In the genomic region with DNA sequence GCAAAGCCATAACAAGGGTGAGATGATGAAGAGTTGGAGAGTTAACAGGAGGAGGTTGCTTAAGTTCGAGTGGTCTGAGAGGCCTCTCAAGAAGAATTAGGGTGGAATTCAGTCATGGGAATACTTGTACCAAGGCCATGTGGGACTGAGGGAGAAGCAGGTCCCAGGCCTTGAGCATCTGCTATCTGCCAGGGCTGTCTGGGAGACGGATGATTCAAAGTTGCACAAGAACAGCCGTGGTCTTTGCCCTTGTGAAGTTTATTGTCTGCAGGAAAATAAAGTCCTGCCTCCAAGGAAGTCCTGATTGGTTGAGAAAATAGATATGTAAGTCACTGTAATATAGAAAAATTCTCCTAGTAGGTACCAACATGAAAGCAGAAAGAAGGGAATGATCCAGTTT, we compare ENCODE assay signal across 1 cellular context.
A peak's percentile ranks its signal among the peaks of the same experiment; 100 is the strongest.
TF ChIP-seq lines count a peak whose summit lies in the region.

No MANE protein-coding gene starts in this region.

TF ChIP-seq in HepG2, 621 proteins besides CTCF, POLR2A, EP300 and RAD21 (continued from another document and continues in another):
- TF ChIP-seq, protein P1, sequence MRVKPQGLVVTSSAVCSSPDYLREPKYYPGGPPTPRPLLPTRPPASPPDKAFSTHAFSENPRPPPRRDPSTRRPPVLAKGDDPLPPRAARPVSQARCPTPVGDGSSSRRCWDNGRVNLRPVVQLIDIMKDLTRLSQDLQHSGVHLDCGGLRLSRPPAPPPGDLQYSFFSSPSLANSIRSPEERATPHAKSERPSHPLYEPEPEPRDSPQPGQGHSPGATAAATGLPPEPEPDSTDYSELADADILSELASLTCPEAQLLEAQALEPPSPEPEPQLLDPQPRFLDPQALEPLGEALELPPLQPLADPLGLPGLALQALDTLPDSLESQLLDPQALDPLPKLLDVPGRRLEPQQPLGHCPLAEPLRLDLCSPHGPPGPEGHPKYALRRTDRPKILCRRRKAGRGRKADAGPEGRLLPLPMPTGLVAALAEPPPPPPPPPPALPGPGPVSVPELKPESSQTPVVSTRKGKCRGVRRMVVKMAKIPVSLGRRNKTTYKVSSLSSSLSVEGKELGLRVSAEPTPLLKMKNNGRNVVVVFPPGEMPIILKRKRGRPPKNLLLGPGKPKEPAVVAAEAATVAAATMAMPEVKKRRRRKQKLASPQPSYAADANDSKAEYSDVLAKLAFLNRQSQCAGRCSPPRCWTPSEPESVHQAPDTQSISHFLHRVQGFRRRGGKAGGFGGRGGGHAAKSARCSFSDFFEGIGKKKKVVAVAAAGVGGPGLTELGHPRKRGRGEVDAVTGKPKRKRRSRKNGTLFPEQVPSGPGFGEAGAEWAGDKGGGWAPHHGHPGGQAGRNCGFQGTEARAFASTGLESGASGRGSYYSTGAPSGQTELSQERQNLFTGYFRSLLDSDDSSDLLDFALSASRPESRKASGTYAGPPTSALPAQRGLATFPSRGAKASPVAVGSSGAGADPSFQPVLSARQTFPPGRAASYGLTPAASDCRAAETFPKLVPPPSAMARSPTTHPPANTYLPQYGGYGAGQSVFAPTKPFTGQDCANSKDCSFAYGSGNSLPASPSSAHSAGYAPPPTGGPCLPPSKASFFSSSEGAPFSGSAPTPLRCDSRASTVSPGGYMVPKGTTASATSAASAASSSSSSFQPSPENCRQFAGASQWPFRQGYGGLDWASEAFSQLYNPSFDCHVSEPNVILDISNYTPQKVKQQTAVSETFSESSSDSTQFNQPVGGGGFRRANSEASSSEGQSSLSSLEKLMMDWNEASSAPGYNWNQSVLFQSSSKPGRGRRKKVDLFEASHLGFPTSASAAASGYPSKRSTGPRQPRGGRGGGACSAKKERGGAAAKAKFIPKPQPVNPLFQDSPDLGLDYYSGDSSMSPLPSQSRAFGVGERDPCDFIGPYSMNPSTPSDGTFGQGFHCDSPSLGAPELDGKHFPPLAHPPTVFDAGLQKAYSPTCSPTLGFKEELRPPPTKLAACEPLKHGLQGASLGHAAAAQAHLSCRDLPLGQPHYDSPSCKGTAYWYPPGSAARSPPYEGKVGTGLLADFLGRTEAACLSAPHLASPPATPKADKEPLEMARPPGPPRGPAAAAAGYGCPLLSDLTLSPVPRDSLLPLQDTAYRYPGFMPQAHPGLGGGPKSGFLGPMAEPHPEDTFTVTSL (CRISPR knock-in tag; IDR thresholded peaks at IDR 0.05; ENCODE audit: borderline replicate concordance), result 0 out of 2 replicates have a peak, but pooled peaks have one; percentile 36
- TF ChIP-seq, protein P2, sequence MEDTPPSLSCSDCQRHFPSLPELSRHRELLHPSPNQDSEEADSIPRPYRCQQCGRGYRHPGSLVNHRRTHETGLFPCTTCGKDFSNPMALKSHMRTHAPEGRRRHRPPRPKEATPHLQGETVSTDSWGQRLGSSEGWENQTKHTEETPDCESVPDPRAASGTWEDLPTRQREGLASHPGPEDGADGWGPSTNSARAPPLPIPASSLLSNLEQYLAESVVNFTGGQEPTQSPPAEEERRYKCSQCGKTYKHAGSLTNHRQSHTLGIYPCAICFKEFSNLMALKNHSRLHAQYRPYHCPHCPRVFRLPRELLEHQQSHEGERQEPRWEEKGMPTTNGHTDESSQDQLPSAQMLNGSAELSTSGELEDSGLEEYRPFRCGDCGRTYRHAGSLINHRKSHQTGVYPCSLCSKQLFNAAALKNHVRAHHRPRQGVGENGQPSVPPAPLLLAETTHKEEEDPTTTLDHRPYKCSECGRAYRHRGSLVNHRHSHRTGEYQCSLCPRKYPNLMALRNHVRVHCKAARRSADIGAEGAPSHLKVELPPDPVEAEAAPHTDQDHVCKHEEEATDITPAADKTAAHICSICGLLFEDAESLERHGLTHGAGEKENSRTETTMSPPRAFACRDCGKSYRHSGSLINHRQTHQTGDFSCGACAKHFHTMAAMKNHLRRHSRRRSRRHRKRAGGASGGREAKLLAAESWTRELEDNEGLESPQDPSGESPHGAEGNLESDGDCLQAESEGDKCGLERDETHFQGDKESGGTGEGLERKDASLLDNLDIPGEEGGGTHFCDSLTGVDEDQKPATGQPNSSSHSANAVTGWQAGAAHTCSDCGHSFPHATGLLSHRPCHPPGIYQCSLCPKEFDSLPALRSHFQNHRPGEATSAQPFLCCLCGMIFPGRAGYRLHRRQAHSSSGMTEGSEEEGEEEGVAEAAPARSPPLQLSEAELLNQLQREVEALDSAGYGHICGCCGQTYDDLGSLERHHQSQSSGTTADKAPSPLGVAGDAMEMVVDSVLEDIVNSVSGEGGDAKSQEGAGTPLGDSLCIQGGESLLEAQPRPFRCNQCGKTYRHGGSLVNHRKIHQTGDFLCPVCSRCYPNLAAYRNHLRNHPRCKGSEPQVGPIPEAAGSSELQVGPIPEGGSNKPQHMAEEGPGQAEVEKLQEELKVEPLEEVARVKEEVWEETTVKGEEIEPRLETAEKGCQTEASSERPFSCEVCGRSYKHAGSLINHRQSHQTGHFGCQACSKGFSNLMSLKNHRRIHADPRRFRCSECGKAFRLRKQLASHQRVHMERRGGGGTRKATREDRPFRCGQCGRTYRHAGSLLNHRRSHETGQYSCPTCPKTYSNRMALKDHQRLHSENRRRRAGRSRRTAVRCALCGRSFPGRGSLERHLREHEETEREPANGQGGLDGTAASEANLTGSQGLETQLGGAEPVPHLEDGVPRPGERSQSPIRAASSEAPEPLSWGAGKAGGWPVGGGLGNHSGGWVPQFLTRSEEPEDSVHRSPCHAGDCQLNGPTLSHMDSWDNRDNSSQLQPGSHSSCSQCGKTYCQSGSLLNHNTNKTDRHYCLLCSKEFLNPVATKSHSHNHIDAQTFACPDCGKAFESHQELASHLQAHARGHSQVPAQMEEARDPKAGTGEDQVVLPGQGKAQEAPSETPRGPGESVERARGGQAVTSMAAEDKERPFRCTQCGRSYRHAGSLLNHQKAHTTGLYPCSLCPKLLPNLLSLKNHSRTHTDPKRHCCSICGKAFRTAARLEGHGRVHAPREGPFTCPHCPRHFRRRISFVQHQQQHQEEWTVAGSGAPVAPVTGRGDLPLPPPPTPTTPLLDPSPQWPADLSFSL (CRISPR knock-in tag; IDR thresholded peaks at IDR 0.05), result no peak
- TF ChIP-seq ZNF460 (CRISPR knock-in tag; IDR thresholded peaks at IDR 0.05; ENCODE audit: borderline replicate concordance) (no peak), ZNF713 (CRISPR knock-in tag; IDR thresholded peaks at IDR 0.05) (no peak), RARA (CRISPR knock-in tag; IDR thresholded peaks at IDR 0.05) (0 out of 2 replicates have a peak, but pooled peaks have one; percentile 17), CBX2 (IDR thresholded peaks at IDR 0.05; ENCODE audit: low read depth, low read length) (no peak), CBX2 (CRISPR knock-in tag; IDR thresholded peaks at IDR 0.05; ENCODE audit: low read depth) (no peak), ZNF121 (CRISPR knock-in tag; IDR thresholded peaks at IDR 0.05) (no peak), ZEB1 (IDR thresholded peaks at IDR 0.05; ENCODE audit: insufficient replicate concordance, low read depth) (no peak), ZNF468 (CRISPR knock-in tag; IDR thresholded peaks at IDR 0.05) (no peak), NFYB (CRISPR knock-in tag; IDR thresholded peaks at IDR 0.05) (no peak), KAT7 (CRISPR knock-in tag; IDR thresholded peaks at IDR 0.05; ENCODE audit: borderline replicate concordance) (peak; percentile 6; the same call in 1 of the 2 replicates), HMG20B (CRISPR knock-in tag; conservative IDR thresholded peaks at IDR 0.05) (0 out of 2 replicates have a peak, but pooled peaks have one; percentile 43), ZNF317 (CRISPR knock-in tag; IDR thresholded peaks at IDR 0.05) (no peak), ZNF709 (CRISPR knock-in tag; IDR thresholded peaks at IDR 0.05) (no peak), GATAD2A (CRISPR knock-in tag; IDR thresholded peaks at IDR 0.05) (peak; percentile 72), ZFX (CRISPR knock-in tag; IDR thresholded peaks at IDR 0.05; ENCODE audit: low read depth) (peak; percentile 38), SMARCC2 (IDR thresholded peaks at IDR 0.05) (no peak), STAT5B (CRISPR knock-in tag; IDR thresholded peaks at IDR 0.05) (no peak), SPEN (CRISPR knock-in tag; IDR thresholded peaks at IDR 0.05; ENCODE audit: low read depth) (no peak), CCAR2 (optimal IDR thresholded peaks at IDR 0.05; ENCODE audit: low read depth, low read length) (no peak), ZNF33B (CRISPR knock-in tag; IDR thresholded peaks at IDR 0.05) (no peak), JUNB (CRISPR knock-in tag; IDR thresholded peaks at IDR 0.05; ENCODE audit: borderline replicate concordance) (no peak), ONECUT2 (CRISPR knock-in tag; IDR thresholded peaks at IDR 0.05) (no peak), ZNF556 (CRISPR knock-in tag; IDR thresholded peaks at IDR 0.05; ENCODE audit: borderline replicate concordance) (no peak), ZMYM4 (CRISPR knock-in tag; IDR thresholded peaks at IDR 0.05) (peak; percentile 75; the same call in 1 of the 2 replicates), ZNF549 (CRISPR knock-in tag; IDR thresholded peaks at IDR 0.05) (no peak), CHD2 (IDR thresholded peaks at IDR 0.05; ENCODE audit: low read depth, low read length) (no peak), ZNF143 (CRISPR knock-in tag; IDR thresholded peaks at IDR 0.05) (no peak), TBP (CRISPR knock-in tag; IDR thresholded peaks at IDR 0.05) (no peak), TOPORS (CRISPR knock-in tag; IDR thresholded peaks at IDR 0.05) (no peak), ESRRA (CRISPR knock-in tag; IDR thresholded peaks at IDR 0.05; ENCODE audit: low read depth) (no peak), GABPB1 (CRISPR knock-in tag; IDR thresholded peaks at IDR 0.05) (no peak), ZNF878 (CRISPR knock-in tag; IDR thresholded peaks at IDR 0.05) (no peak), SMAD3 (CRISPR knock-in tag; IDR thresholded peaks at IDR 0.05) (no peak)
- TF ChIP-seq, protein P3, sequence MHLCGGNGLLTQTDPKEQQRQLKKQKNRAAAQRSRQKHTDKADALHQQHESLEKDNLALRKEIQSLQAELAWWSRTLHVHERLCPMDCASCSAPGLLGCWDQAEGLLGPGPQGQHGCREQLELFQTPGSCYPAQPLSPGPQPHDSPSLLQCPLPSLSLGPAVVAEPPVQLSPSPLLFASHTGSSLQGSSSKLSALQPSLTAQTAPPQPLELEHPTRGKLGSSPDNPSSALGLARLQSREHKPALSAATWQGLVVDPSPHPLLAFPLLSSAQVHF (CRISPR knock-in tag; IDR thresholded peaks at IDR 0.05), result no peak
- TF ChIP-seq, protein P4, sequence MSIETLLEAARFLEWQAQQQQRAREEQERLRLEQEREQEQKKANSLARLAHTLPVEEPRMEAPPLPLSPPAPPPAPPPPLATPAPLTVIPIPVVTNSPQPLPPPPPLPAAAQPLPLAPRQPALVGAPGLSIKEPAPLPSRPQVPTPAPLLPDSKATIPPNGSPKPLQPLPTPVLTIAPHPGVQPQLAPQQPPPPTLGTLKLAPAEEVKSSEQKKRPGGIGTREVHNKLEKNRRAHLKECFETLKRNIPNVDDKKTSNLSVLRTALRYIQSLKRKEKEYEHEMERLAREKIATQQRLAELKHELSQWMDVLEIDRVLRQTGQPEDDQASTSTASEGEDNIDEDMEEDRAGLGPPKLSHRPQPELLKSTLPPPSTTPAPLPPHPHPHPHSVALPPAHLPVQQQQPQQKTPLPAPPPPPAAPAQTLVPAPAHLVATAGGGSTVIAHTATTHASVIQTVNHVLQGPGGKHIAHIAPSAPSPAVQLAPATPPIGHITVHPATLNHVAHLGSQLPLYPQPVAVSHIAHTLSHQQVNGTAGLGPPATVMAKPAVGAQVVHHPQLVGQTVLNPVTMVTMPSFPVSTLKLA (IDR thresholded peaks at IDR 0.05), result no peak
- TF ChIP-seq, protein P5, sequence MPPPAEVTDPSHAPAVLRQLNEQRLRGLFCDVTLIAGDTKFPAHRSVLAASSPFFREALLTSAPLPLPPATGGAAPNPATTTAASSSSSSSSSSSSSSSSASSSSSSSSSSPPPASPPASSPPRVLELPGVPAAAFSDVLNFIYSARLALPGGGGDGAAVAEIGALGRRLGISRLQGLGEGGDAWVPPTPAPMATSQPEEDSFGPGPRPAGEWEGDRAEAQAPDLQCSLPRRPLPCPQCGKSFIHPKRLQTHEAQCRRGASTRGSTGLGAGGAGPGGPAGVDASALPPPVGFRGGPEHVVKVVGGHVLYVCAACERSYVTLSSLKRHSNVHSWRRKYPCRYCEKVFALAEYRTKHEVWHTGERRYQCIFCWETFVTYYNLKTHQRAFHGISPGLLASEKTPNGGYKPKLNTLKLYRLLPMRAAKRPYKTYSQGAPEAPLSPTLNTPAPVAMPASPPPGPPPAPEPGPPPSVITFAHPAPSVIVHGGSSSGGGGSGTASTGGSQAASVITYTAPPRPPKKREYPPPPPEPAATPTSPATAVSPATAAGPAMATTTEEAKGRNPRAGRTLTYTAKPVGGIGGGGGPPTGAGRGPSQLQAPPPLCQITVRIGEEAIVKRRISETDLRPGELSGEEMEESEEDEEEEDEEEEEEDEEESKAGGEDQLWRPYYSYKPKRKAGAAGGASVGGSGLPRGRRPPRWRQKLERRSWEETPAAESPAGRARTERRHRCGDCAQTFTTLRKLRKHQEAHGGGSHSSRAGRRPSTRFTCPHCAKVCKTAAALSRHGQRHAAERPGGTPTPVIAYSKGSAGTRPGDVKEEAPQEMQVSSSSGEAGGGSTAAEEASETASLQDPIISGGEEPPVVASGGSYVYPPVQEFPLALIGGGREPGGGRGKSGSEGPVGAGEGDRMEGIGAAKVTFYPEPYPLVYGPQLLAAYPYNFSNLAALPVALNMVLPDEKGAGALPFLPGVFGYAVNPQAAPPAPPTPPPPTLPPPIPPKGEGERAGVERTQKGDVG (CRISPR knock-in tag; IDR thresholded peaks at IDR 0.05; ENCODE audit: borderline replicate concordance), result no peak
- TF ChIP-seq, protein P6, sequence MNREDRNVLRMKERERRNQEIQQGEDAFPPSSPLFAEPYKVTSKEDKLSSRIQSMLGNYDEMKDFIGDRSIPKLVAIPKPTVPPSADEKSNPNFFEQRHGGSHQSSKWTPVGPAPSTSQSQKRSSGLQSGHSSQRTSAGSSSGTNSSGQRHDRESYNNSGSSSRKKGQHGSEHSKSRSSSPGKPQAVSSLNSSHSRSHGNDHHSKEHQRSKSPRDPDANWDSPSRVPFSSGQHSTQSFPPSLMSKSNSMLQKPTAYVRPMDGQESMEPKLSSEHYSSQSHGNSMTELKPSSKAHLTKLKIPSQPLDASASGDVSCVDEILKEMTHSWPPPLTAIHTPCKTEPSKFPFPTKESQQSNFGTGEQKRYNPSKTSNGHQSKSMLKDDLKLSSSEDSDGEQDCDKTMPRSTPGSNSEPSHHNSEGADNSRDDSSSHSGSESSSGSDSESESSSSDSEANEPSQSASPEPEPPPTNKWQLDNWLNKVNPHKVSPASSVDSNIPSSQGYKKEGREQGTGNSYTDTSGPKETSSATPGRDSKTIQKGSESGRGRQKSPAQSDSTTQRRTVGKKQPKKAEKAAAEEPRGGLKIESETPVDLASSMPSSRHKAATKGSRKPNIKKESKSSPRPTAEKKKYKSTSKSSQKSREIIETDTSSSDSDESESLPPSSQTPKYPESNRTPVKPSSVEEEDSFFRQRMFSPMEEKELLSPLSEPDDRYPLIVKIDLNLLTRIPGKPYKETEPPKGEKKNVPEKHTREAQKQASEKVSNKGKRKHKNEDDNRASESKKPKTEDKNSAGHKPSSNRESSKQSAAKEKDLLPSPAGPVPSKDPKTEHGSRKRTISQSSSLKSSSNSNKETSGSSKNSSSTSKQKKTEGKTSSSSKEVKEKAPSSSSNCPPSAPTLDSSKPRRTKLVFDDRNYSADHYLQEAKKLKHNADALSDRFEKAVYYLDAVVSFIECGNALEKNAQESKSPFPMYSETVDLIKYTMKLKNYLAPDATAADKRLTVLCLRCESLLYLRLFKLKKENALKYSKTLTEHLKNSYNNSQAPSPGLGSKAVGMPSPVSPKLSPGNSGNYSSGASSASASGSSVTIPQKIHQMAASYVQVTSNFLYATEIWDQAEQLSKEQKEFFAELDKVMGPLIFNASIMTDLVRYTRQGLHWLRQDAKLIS (CRISPR knock-in tag; IDR thresholded peaks at IDR 0.05), result no peak
- TF ChIP-seq, protein P7, sequence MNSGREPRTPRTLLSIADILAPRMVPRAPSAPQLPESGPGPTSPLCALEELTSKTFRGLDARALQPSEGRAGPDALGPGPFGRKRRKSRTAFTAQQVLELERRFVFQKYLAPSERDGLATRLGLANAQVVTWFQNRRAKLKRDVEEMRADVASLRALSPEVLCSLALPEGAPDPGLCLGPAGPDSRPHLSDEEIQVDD (CRISPR knock-in tag; IDR thresholded peaks at IDR 0.05; ENCODE audit: borderline replicate concordance), result no peak
